ENCODE assay signal across 29 cellular contexts in the genomic region with DNA sequence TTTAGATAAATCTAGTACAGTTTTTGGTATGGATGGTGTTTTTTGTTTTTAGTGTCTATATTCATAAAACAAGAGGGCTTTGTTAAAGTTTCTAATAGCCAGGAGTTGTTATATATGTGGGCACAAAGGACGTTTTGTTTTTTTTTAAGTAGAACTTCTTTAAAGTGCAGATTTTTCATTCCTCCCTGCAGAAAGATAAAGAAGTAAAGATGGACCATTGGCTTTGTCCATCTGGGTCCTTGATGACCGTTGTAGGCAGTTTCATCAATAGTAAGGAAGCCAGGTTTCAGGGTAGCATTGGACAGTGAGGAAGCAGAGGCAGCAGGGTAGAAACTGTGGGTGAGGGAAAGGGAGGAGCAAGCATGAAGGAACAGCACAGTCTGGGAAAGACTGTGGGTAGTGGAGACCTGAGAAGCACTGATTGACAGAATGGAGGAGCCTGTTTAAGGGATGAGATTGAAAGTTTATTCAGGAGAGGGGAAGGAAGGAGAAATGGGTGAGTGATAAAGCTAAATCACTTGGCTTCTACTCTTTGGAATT. TPM values are rescaled to one million over a fixed set of nuclear protein-coding genes. Genes with fewer than 3 reads are reported as not detected.
DNase-seq lines count a peak whose midpoint lies in the region; ATAC-seq, FAIRE-seq and TF ChIP-seq lines count a peak whose summit lies in the region.
"Had no signal": no experiment of that assay in that cellular context is flagged by ENCODE, and none has a peak within 500 bp of the region (broad histone marks: within the 10 kb centered on the region; RNA-seq: fewer than 3 reads in every experiment).

No MANE protein-coding gene starts in this region.

- intact Hi-C loops in CD4-positive, alpha-beta memory T cell (cut with micrococcal nuclease): no loop called here
- intact Hi-C loops in K562 (cut with micrococcal nuclease) (no loop called here), Caco-2 (cut with micrococcal nuclease; ENCODE audit: unreplicated experiment) (no loop called here), ovary (cut with DNase I) (no loop called here)

- H3K27me3 ChIP-seq in CD4-positive, alpha-beta memory T cell (ENCODE audit: insufficient read depth, low read length): no peaks in the 10 kb centered on the region
- no peaks in the 10 kb centered on the region for H3K27me3 ChIP-seq in GM23248 (replicated peaks; ENCODE audit: insufficient read depth)
- no peaks in the 10 kb centered on the region for H3K27me3 ChIP-seq in K562 (ENCODE audit: control insufficient read depth in 2 of 2, insufficient read depth in 2 of 2, low read length in 2 of 2)
- no peaks in the 10 kb centered on the region for H3K27me3 ChIP-seq in Caco-2 (replicated peaks; ENCODE audit: control insufficient read depth, insufficient read depth, low read length)
- no peaks in the 10 kb centered on the region for H3K27me3 ChIP-seq in ovary
- H3K27me3 ChIP-seq: BLaER1 treated with 17β-estradiol and CSF1 and Interleukin-3, amounts not matched to agents 10 nM and 100 nM; pancreas; SJCRH30; spleen; uterus had no signal

- H4K20me1 ChIP-seq in GM23248 (ENCODE audit: insufficient read depth): peaks cover 43% of the 10 kb centered on the region
- H4K20me1 ChIP-seq in K562 (replicated peaks; ENCODE audit: control insufficient read depth, insufficient read depth, low read length): peaks cover 77% of the 10 kb centered on the region

- in situ Hi-C loops in GM23248 (cut with MboI) (no loop called here), K562 (cut with MboI) (no loop called here)

- no peaks in the 10 kb centered on the region for H3K9me3 ChIP-seq in CD4-positive, alpha-beta memory T cell (ENCODE audit: control insufficient read depth in 1 of 2, low read length in 2 of 2)
- H3K9me3 ChIP-seq in GM23248 (ENCODE audit: low read depth): no peaks in the 10 kb centered on the region
- H3K9me3 ChIP-seq in K562 (replicated peaks; ENCODE audit: control insufficient read depth, insufficient read depth, low read depth, low read length): no peaks in the 10 kb centered on the region
- no peaks in the 10 kb centered on the region for H3K9me3 ChIP-seq in Caco-2
- H3K9me3 ChIP-seq in ovary: no peaks in the 10 kb centered on the region
- H3K9me3 ChIP-seq: BLaER1 treated with 17β-estradiol and CSF1 and Interleukin-3, amounts not matched to agents 10 nM and 100 nM; pancreas; SJCRH30; spleen; uterus had no signal

- no peak overlapping the region for H3K4me3 Mint-ChIP-seq in CD4-positive, alpha-beta memory T cell
- peak overlapping the region; percentile 20 for H3K4me3 Mint-ChIP-seq in neural crest cell
- no peak overlapping the region for H3K4me3 Mint-ChIP-seq in Caco-2 (ENCODE audit: unreplicated experiment)
- H3K4me3 Mint-ChIP-seq: activated CD8-positive, alpha-beta T cell treated with anti-CD3 and anti-CD28 coated beads for 36 hours; stimulated activated naive B cell treated with anti-CD40 and anti-IgM and Interleukin-4, amounts not matched to agents 10 μg/mL and 1 μg/mL and 100 μg/mL, for 72 hours; T-cell had no signal

- H3F3A ChIP-seq in GM23248 (ENCODE audit: insufficient read depth): peaks cover 92% of the 10 kb centered on the region

- TF ChIP-seq RAD21 in K562 (CRISPR knock-in tag; conservative IDR thresholded peaks at IDR 0.05 in 1 of 2, IDR thresholded peaks at IDR 0.05 in 1 of 2): no peak

- no peak overlapping the region for H3K4me3 ChIP-seq in CD4-positive, alpha-beta memory T cell (ENCODE audit: low read length in 2 of 2)
- H3K4me3 ChIP-seq in GM23248 (0 out of 2 replicates have a peak overlapping the region, but pooled peaks have one; percentile 47), K562 (no peak overlapping the region), Caco-2 (ENCODE audit: low read depth, low read length) (no peak overlapping the region), ovary (no peak overlapping the region)
- H3K4me3 ChIP-seq: BLaER1 treated with 17β-estradiol and CSF1 and Interleukin-3, amounts not matched to agents 10 nM and 100 nM; pancreas; SJCRH30; spleen; uterus had no signal

- peaks cover 30% of the 10 kb centered on the region for H3K4me1 ChIP-seq in CD4-positive, alpha-beta memory T cell (ENCODE audit: insufficient read depth, low read length)
- H3K4me1 ChIP-seq in GM23248 (ENCODE audit: insufficient read depth) (peaks cover 59% of the 10 kb centered on the region), K562 (replicated peaks in 1 of 2; ENCODE audit: control insufficient read depth in 2 of 2, insufficient read depth in 2 of 2, low read length in 2 of 2) (peaks cover 10 to 46% of the 10 kb centered on the region in 2 experiments), Caco-2 (peaks cover 46% of the 10 kb centered on the region), ovary (ENCODE audit: insufficient read depth) (peaks cover 5% of the 10 kb centered on the region)
- H3K4me1 ChIP-seq: uterus had no signal

- H3K9ac ChIP-seq in GM23248 (peak overlapping the region; percentile 100), K562 (ENCODE audit: insufficient read depth in 1 of 2, low read depth in 2 of 2, low read length in 2 of 2) (no peak overlapping the region; a peak in 1 of 4 replicates)
- H3K9ac ChIP-seq: BLaER1 treated with 17β-estradiol and CSF1 and Interleukin-3, amounts not matched to agents 10 nM and 100 nM had no signal

- CTCF ChIA-PET in CD4-positive, alpha-beta memory T cell (lab: Charles Lee; ENCODE audit: partially characterized antibody): no interaction called here
- CTCF ChIA-PET in K562 (lab: Yijun Ruan, JAX; ENCODE audit: low intra/inter-chr PET ratio) (no interaction called here), Caco-2 (lab: Charles Lee) (no interaction called here)

- no peak overlapping the region for H3K27ac ChIP-seq in CD4-positive, alpha-beta memory T cell (ENCODE audit: low read depth, low read length)
- H3K27ac ChIP-seq in GM23248: peak overlapping the region; percentile 99
- no peak overlapping the region for H3K27ac ChIP-seq in K562 (ENCODE audit: extremely low read depth, low read depth, low read length)
- H3K27ac ChIP-seq in ovary: no peak overlapping the region
- H3K27ac ChIP-seq: pancreas, SJCRH30, spleen, uterus had no signal

- TF ChIP-seq CTCF in K562 (IDR thresholded peaks at IDR 0.05 in 2 of 3, conservative IDR thresholded peaks at IDR 0.05 in 1 of 3; ENCODE audit: insufficient read depth in 2 of 3, low read depth in 1 of 3, low read length in 3 of 3) (no peak), neural crest cell (conservative IDR thresholded peaks at IDR 0.05) (no peak), Caco-2 (IDR thresholded peaks at IDR 0.05; ENCODE audit: insufficient read depth in 1 of 2, low read depth in 1 of 2, low read length in 1 of 2, severe bottlenecking in 1 of 2, unreplicated experiment in 1 of 2) (no peak), ovary (IDR thresholded peaks at IDR 0.05) (no peak)

- FAIRE-seq in K562 (lab: Jason Lieb, UNC): no peak
- FAIRE-seq: endothelial cell of umbilical vein, H54, islet of Langerhans, pancreas had no signal

- no peak for DNase-seq in CD4-positive, alpha-beta memory T cell
- no peak for DNase-seq in GM23248
- no peak for DNase-seq in K562 (ENCODE audit: extremely low read depth in 1 of 4, low spot score in 3 of 4)
- DNase-seq in neural crest cell (ENCODE audit: low read depth, low spot score): no peak
- no peak for DNase-seq in Caco-2
- DNase-seq in ovary: no peak
- DNase-seq in NCI-H1417 treated with DMSO at 0.1 percent for 48 hours (lab: John Stamatoyannopoulos, UW): no peak
- DNase-seq in stimulated activated CD8-positive, alpha-beta memory T cell treated with anti-CD3 and anti-CD28 coated beads, Interleukin-4, amount 100 ng/mL, for 48 hours: no peak
- DNase-seq: activated CD8-positive, alpha-beta T cell treated with anti-CD3 and anti-CD28 coated beads for 36 hours; activated effector memory CD4-positive, alpha-beta T cell treated with Interleukin-2 at 50 U/mL for 16 hours; KG1; left ventricle myocardium superior; naive thymus-derived CD8-positive, alpha-beta T cell; NCI-H1436 treated with DMSO at 0.1 percent for 48 hours; NCI-H345; NCI-H82; pancreas; SJCRH30; spleen; stimulated activated CD4-positive, alpha-beta T cell treated with anti-CD3 and anti-CD28 coated beads, Interleukin-4, amount 100 ng/mL, for 4 hours; stimulated activated naive B cell treated with anti-CD40 and anti-IgM and Interleukin-4, amounts not matched to agents 10 μg/mL and 1 μg/mL and 100 μg/mL, for 72 hours; T-cell; uterus had no signal

- H3K9me3 Mint-ChIP-seq in CD4-positive, alpha-beta memory T cell: no peaks in the 10 kb centered on the region
- H3K9me3 Mint-ChIP-seq in neural crest cell (no peaks in the 10 kb centered on the region), Caco-2 (ENCODE audit: unreplicated experiment) (no peaks in the 10 kb centered on the region)
- H3K9me3 Mint-ChIP-seq: activated CD8-positive, alpha-beta T cell treated with anti-CD3 and anti-CD28 coated beads for 36 hours; naive thymus-derived CD8-positive, alpha-beta T cell; stimulated activated naive B cell treated with anti-CD40 and anti-IgM and Interleukin-4, amounts not matched to agents 10 μg/mL and 1 μg/mL and 100 μg/mL, for 72 hours; T-cell had no signal

- no peaks in the 10 kb centered on the region for H3K9me2 ChIP-seq in GM23248 (ENCODE audit: insufficient read depth)

- POLR2A ChIA-PET in CD4-positive, alpha-beta memory T cell (lab: Charles Lee; ENCODE audit: partially characterized antibody): no interaction called here
- POLR2A ChIA-PET in K562 (lab: Yijun Ruan, JAX) (interaction anchor here (1.0 kb wide), 1 partner anchor 12 kb away, joined by 3 read pairs; no protein-coding TSS in a partner anchor), Caco-2 (lab: Charles Lee) (no interaction called here)

- H3K4me2 ChIP-seq in GM23248 (ENCODE audit: unreplicated experiment) (peak overlapping the region; percentile 98), K562 (ENCODE audit: insufficient read depth, low read length) (no peak overlapping the region; the same call in 1 of the 2 replicates)

- peaks cover 5% of the 10 kb centered on the region for H3K9me1 ChIP-seq in K562 (ENCODE audit: control insufficient read depth, insufficient read depth, low read length)

- peak overlapping the region in 5 of 7 donors; percentile 7 to 25 (median 21) for H3K27ac Mint-ChIP-seq in CD4-positive, alpha-beta memory T cell
- H3K27ac Mint-ChIP-seq in neural crest cell (ENCODE audit: unreplicated experiment) (no peak overlapping the region), Caco-2 (ENCODE audit: unreplicated experiment) (no peak overlapping the region)
- H3K27ac Mint-ChIP-seq: activated CD8-positive, alpha-beta T cell treated with anti-CD3 and anti-CD28 coated beads for 36 hours; stimulated activated naive B cell treated with anti-CD40 and anti-IgM and Interleukin-4, amounts not matched to agents 10 μg/mL and 1 μg/mL and 100 μg/mL, for 72 hours had no signal

- ATAC-seq in K562: no peak
- ATAC-seq: activated CD8-positive, alpha-beta T cell treated with anti-CD3 and anti-CD28 coated beads for 36 hours; left ventricle myocardium superior; naive thymus-derived CD8-positive, alpha-beta T cell; pancreas; stimulated activated naive B cell treated with anti-CD40 and anti-IgM and Interleukin-4, amounts not matched to agents 10 μg/mL and 1 μg/mL and 100 μg/mL, for 72 hours; T-cell had no signal

- H3K36me3 Mint-ChIP-seq in CD4-positive, alpha-beta memory T cell: peaks cover 12 to 25% of the 10 kb centered on the region in 2 donors
- H3K36me3 Mint-ChIP-seq in neural crest cell (ENCODE audit: low read depth) (peaks cover 7% of the 10 kb centered on the region), Caco-2 (ENCODE audit: insufficient read depth, unreplicated experiment) (peaks cover 69% of the 10 kb centered on the region)

- peaks cover 17% of the 10 kb centered on the region for H3K36me3 ChIP-seq in CD4-positive, alpha-beta memory T cell (ENCODE audit: insufficient read depth, low read length)
- H3K36me3 ChIP-seq in GM23248 (ENCODE audit: low read depth) (peaks cover 28% of the 10 kb centered on the region), K562 (ENCODE audit: control insufficient read depth, insufficient read depth, low read length) (peaks cover 86% of the 10 kb centered on the region), Caco-2 (ENCODE audit: control insufficient read depth, insufficient read depth, low read length) (no peaks in the 10 kb centered on the region), ovary (no peaks in the 10 kb centered on the region)
- H3K36me3 ChIP-seq: uterus had no signal

- WGBS in GM23248 (ENCODE audit: low coverage in 1 of 2, low lambda C conversion rate in 2 of 2, missing lambda C conversion rate in 2 of 2), 2 experiments: 26% methylated on average over 2 of the region's 2 CpGs
- WGBS in K562 (ENCODE audit: insufficient coverage, low coverage, missing lambda C conversion rate): 50% methylated on average over 2 of the region's 2 CpGs
- 43 to 46% (median 45%) methylated on average over 2 of the region's 2 CpGs for WGBS in ovary, 3 donors

- H2AFZ ChIP-seq in GM23248 (no peak overlapping the region), K562 (ENCODE audit: low read depth, low read length) (no peak overlapping the region)

- BruUV-seq in K562 (replicated peaks; lab: Mats Ljungman, UMichigan) (no TSS peak), Caco-2 (replicated peaks; lab: Mats Ljungman, UMichigan) (no TSS peak)

- H3K27me3 Mint-ChIP-seq in CD4-positive, alpha-beta memory T cell: no peaks in the 10 kb centered on the region
- no peaks in the 10 kb centered on the region for H3K27me3 Mint-ChIP-seq in neural crest cell (ENCODE audit: low read depth)
- H3K27me3 Mint-ChIP-seq in Caco-2 (ENCODE audit: insufficient read depth, unreplicated experiment): no peaks in the 10 kb centered on the region
- H3K27me3 Mint-ChIP-seq: activated CD8-positive, alpha-beta T cell treated with anti-CD3 and anti-CD28 coated beads for 36 hours; naive thymus-derived CD8-positive, alpha-beta T cell; stimulated activated naive B cell treated with anti-CD40 and anti-IgM and Interleukin-4, amounts not matched to agents 10 μg/mL and 1 μg/mL and 100 μg/mL, for 72 hours; T-cell had no signal

- TF ChIP-seq POLR2A in K562 (conservative IDR thresholded peaks at IDR 0.05) (no peak), ovary (IDR thresholded peaks at IDR 0.05) (no peak)

- peaks cover 30 to 57% (median 47%) of the 10 kb centered on the region in 4 donors for H3K4me1 Mint-ChIP-seq in CD4-positive, alpha-beta memory T cell
- H3K4me1 Mint-ChIP-seq in neural crest cell (peaks cover 49% of the 10 kb centered on the region), Caco-2 (ENCODE audit: low read depth, unreplicated experiment) (peaks cover 28% of the 10 kb centered on the region)

- peaks cover 100% of the 10 kb centered on the region for H3K79me2 ChIP-seq in GM23248 (ENCODE audit: insufficient read depth)
- H3K79me2 ChIP-seq in K562 (ENCODE audit: control insufficient read depth, insufficient read depth, low read length): peaks cover 100% of the 10 kb centered on the region

- TF ChIP-seq EP300 in K562 (IDR thresholded peaks at IDR 0.05; ENCODE audit: low read length) (no peak), ovary (IDR thresholded peaks at IDR 0.05) (no peak)

RNA-seq across cellular contexts. Expression of a gene that starts 5.3 kb away (rescaled TPM):
- total RNA-seq in CD4-positive, alpha-beta memory T cell: 10 to 100 TPM; 18.4 to 20.6 TPM
- 10 to 100 TPM; 23.3 to 24.2 TPM for polyA plus RNA-seq in CD4-positive, alpha-beta memory T cell
- total RNA-seq in GM23248 (2014; rRNA removed; shearing (Covaris generic)): 1,466 and 1,589 TPM in 2 replicates
- polyA plus RNA-seq in GM23248 (2016; fragmentation: Nextera tagmentation; extraction: Ambion mirVana) (1,706 and 1,740 TPM in 2 replicates), K562 (2011; rRNA removed) (167 and 193 TPM in 2 replicates), K562 (2014; fragmentation: Illumina TruSeq; extraction: Trizol) (211 and 265 TPM in 2 replicates), K562 (2014; fragmentation: Nextera tagmentation; extraction: Ambion mirVana) (100 to 1,000 TPM; 215 to 286 TPM), K562 (2014; rRNA removed) (173 and 177 TPM in 2 replicates), ovary (100 to 1,000 TPM in 1 of 2 donors, 10 to 100 TPM in 1; 38.9 to 187 TPM)
- total RNA-seq in K562 (2011; cell fraction: chromatin; rRNA removed; ENCODE audit: low replicate concordance): 110 and 296 TPM in 2 replicates
- 143 and 167 TPM in 2 replicates for total RNA-seq in K562 (2011; cell fraction: nucleolus; rRNA removed)
- 289 and 411 TPM in 2 replicates for total RNA-seq in K562 (2011; cell fraction: nucleoplasm; rRNA removed)
- total RNA-seq in K562 (2014; rRNA removed) (171 and 210 TPM in 2 replicates), K562 (2014; rRNA removed; fragmentation: Illumina TruSeq; extraction: Trizol) (261 and 289 TPM in 2 replicates), K562 (2015; rRNA removed; fragmentation: Illumina TruSeq; extraction: Trizol) (252 and 263 TPM in 2 replicates), K562 (2021) (166 and 170 TPM in 2 replicates), neural crest cell (139 and 145 TPM in 2 replicates), Caco-2 (2022) (171 and 184 TPM in 2 replicates), ovary (100 to 1,000 TPM in 2 of 7 donors, 10 to 100 TPM in 5; 48.9 to 110 (median 71.0) TPM)
- polyA plus RNA-seq in K562 (2011; cell fraction: cytosol; rRNA removed): 48.3 and 113 TPM in 2 replicates
- polyA plus RNA-seq in K562 (2011; cell fraction: nucleus; rRNA removed): 43.6 and 64.9 TPM in 2 replicates
- polyA plus RNA-seq in K562 (2012): 185 and 229 TPM in 2 replicates
- polyA minus RNA-seq in K562 (2011; rRNA and poly(A)+ RNA removed): 359 and 418 TPM in 2 replicates
- polyA minus RNA-seq in K562 (2011; cell fraction: cytosol; rRNA and poly(A)+ RNA removed): 111 and 121 TPM in 2 replicates
- 25.2 and 55.2 TPM in 2 replicates for polyA minus RNA-seq in K562 (2011; cell fraction: nucleus; rRNA and poly(A)+ RNA removed)

RNA-seq across cellular contexts. Expression of a gene that starts 31.2 kb away (rescaled TPM):
- total RNA-seq in CD4-positive, alpha-beta memory T cell: not detected
- polyA plus RNA-seq in CD4-positive, alpha-beta memory T cell: not detected
- not detected in 2 replicates for total RNA-seq in GM23248 (2014; rRNA removed; shearing (Covaris generic))
- polyA plus RNA-seq in GM23248 (2016; fragmentation: Nextera tagmentation; extraction: Ambion mirVana): 2.2 and 2.6 TPM in 2 replicates
- total RNA-seq in K562 (2011; cell fraction: chromatin; rRNA removed; ENCODE audit: low replicate concordance): not detected in 2 replicates
- total RNA-seq in K562 (2011; cell fraction: nucleolus; rRNA removed): not detected in 2 replicates
- total RNA-seq in K562 (2011; cell fraction: nucleoplasm; rRNA removed): not detected in 2 replicates
- not detected in 2 replicates for total RNA-seq in K562 (2014; rRNA removed)
- total RNA-seq in K562 (2014; rRNA removed; fragmentation: Illumina TruSeq; extraction: Trizol): not detected in 2 replicates
- not detected in 2 replicates for total RNA-seq in K562 (2015; rRNA removed; fragmentation: Illumina TruSeq; extraction: Trizol)
- not detected in 2 replicates for total RNA-seq in K562 (2021)
- polyA plus RNA-seq in K562 (2011; rRNA removed): not detected in 2 replicates
- polyA plus RNA-seq in K562 (2011; cell fraction: cytosol; rRNA removed): not detected in 2 replicates
- polyA plus RNA-seq in K562 (2011; cell fraction: nucleus; rRNA removed): not detected in 2 replicates
- polyA plus RNA-seq in K562 (2012): 0.09 and 0.24 TPM in 2 replicates
- polyA plus RNA-seq in K562 (2014; fragmentation: Illumina TruSeq; extraction: Trizol): not detected in 2 replicates
- 1 to 10 TPM in 1 of 2 experiments, under 1 TPM in 1; 0.84 to 1.0 TPM for polyA plus RNA-seq in K562 (2014; fragmentation: Nextera tagmentation; extraction: Ambion mirVana)
- polyA plus RNA-seq in K562 (2014; rRNA removed): not detected in 2 replicates
- polyA minus RNA-seq in K562 (2011; rRNA and poly(A)+ RNA removed): not detected in 2 replicates
- not detected in 2 replicates for polyA minus RNA-seq in K562 (2011; cell fraction: cytosol; rRNA and poly(A)+ RNA removed)
- not detected in 2 replicates for polyA minus RNA-seq in K562 (2011; cell fraction: nucleus; rRNA and poly(A)+ RNA removed)
- total RNA-seq in neural crest cell: not detected in 2 replicates
- total RNA-seq in Caco-2 (2022): not detected in 2 replicates
- not detected for total RNA-seq in ovary
- not detected for polyA plus RNA-seq in ovary
- total RNA-seq: activated CD8-positive, alpha-beta T cell treated with anti-CD3 and anti-CD28 coated beads for 36 hours; endothelial cell of umbilical vein; left ventricle myocardium superior; naive thymus-derived CD8-positive, alpha-beta T cell; pancreas; RPMI7951; SJCRH30; spleen; T-cell; temporal lobe; uterus had no signal
- polyA plus RNA-seq: endothelial cell of umbilical vein, pancreas, spleen had no signal

RNA-seq across cellular contexts. Expression of a gene that starts 47.3 kb away (rescaled TPM):
- total RNA-seq in CD4-positive, alpha-beta memory T cell: 10 to 100 TPM; 18.3 to 20.4 TPM
- 1 to 10 TPM in 1 of 2 donors, not detected in 1; 3.4 TPM for polyA plus RNA-seq in CD4-positive, alpha-beta memory T cell
- total RNA-seq in GM23248 (2014; rRNA removed; shearing (Covaris generic)): 3.1 and 3.8 TPM in 2 replicates
- polyA plus RNA-seq in GM23248 (2016; fragmentation: Nextera tagmentation; extraction: Ambion mirVana) (2.8 and 3.9 TPM in 2 replicates), K562 (2011; rRNA removed) (40.2 and 45.0 TPM in 2 replicates), K562 (2014; fragmentation: Illumina TruSeq; extraction: Trizol) (23.5 and 26.9 TPM in 2 replicates), K562 (2014; fragmentation: Nextera tagmentation; extraction: Ambion mirVana) (1 to 10 TPM; 2.4 TPM), K562 (2014; rRNA removed) (34.8 and 40.8 TPM in 2 replicates), ovary (1 to 10 TPM; 3.4 to 4.4 TPM)
- 153 and 165 TPM in 2 replicates for total RNA-seq in K562 (2011; cell fraction: chromatin; rRNA removed; ENCODE audit: low replicate concordance)
- 88.4 and 89.7 TPM in 2 replicates for total RNA-seq in K562 (2011; cell fraction: nucleolus; rRNA removed)
- 120 and 159 TPM in 2 replicates for total RNA-seq in K562 (2011; cell fraction: nucleoplasm; rRNA removed)
- total RNA-seq in K562 (2014; rRNA removed) (17.0 and 23.5 TPM in 2 replicates), K562 (2014; rRNA removed; fragmentation: Illumina TruSeq; extraction: Trizol) (15.3 and 18.8 TPM in 2 replicates), K562 (2015; rRNA removed; fragmentation: Illumina TruSeq; extraction: Trizol) (27.6 and 28.7 TPM in 2 replicates), K562 (2021) (23.7 and 26.5 TPM in 2 replicates), neural crest cell (70.6 and 72.2 TPM in 2 replicates), Caco-2 (2022) (7.3 and 10.2 TPM in 2 replicates), ovary (10 to 100 TPM in 1 of 7 donors, 1 to 10 TPM in 6; 2.4 to 14.0 (median 5.9) TPM)
- polyA plus RNA-seq in K562 (2011; cell fraction: cytosol; rRNA removed): 12.2 and 20.3 TPM in 2 replicates
- 165 and 172 TPM in 2 replicates for polyA plus RNA-seq in K562 (2011; cell fraction: nucleus; rRNA removed)
- polyA plus RNA-seq in K562 (2012): 30.6 and 53.3 TPM in 2 replicates
- polyA minus RNA-seq in K562 (2011; rRNA and poly(A)+ RNA removed): 31.9 and 36.9 TPM in 2 replicates
- polyA minus RNA-seq in K562 (2011; cell fraction: cytosol; rRNA and poly(A)+ RNA removed): 9.3 and 17.3 TPM in 2 replicates
- polyA minus RNA-seq in K562 (2011; cell fraction: nucleus; rRNA and poly(A)+ RNA removed): 47.4 and 54.8 TPM in 2 replicates

Comparison
In these comparisons a context has a peak if more than half of its experiments do, and no peak if none do; other contexts are left out.
1. H3K27ac Mint-ChIP-seq: peak in CD4-positive, alpha-beta memory T cell (5 of 7); none in neural crest cell (single experiment) and Caco-2 (single experiment).